ENCODE assay signal across 21 cellular contexts in genomic region chr5:103510851-103511553, GRCh38. TPM values are rescaled to one million over a fixed set of nuclear protein-coding genes. Genes with fewer than 3 reads are reported as not detected.
DNase-seq lines count a peak whose midpoint lies in the region; ATAC-seq and TF ChIP-seq lines count a peak whose summit lies in the region.
"Had no signal": no experiment of that assay in that cellular context is flagged by ENCODE, and none has a peak within 500 bp of the region (broad histone marks: within the 10 kb centered on the region; RNA-seq: fewer than 3 reads in every experiment).

No MANE protein-coding gene starts in this region.

- no peak overlapping the region for H3K4me3 ChIP-seq in GM23338
- no peak overlapping the region for H3K4me3 ChIP-seq in astrocyte of the cerebellum (ENCODE audit: low read depth, low read length)
- H3K4me3 ChIP-seq in fibroblast of pulmonary artery (replicated peaks; ENCODE audit: low read depth, low read length), result no peak overlapping the region
- H3K4me3 ChIP-seq: SK-N-MC, tibial artery had no signal

- H3K36me3 Mint-ChIP-seq in GM23338 (ENCODE audit: low read depth) (no peaks in the 10 kb centered on the region; the same call in 2 of the 3 replicates), progenitor cell of endocrine pancreas (ENCODE audit: insufficient read depth) (no peaks in the 10 kb centered on the region), T-cell (no peaks in the 10 kb centered on the region)

- DNase-seq in GM23338 (ENCODE audit: low spot score) (no peak), astrocyte of the cerebellum (ENCODE audit: low read depth) (peak; percentile 5), fibroblast of pulmonary artery (ENCODE audit: low read depth) (peak; percentile 39), progenitor cell of endocrine pancreas (ENCODE audit: low spot score, unreplicated experiment) (no peak), T-cell (no peak)
- DNase-seq: activated CD4-positive, alpha-beta memory T cell treated with anti-CD3 and anti-CD28 coated beads, Interleukin-2, amount 10 ng/mL, durations not matched to agents 7 days and 5 days; activated CD4-positive, CD25-positive, alpha-beta regulatory T cell; activated naive CD4-positive, alpha-beta T cell; NCI-H1694 treated with DMSO at 0.1 percent for 48 hours; NCI-H345; occipital lobe; stimulated activated CD4-positive, alpha-beta T cell treated with anti-CD3 and anti-CD28 coated beads, Interleukin-2, amount 100 ng/mL, for 24 hours; stimulated activated naive CD8-positive, alpha-beta T cell treated with anti-CD3 and anti-CD28 coated beads, Interleukin-15, Interleukin-2, amounts not matched to agents 100 U/mL and 50 U/mL, for 24 hours; tibial artery had no signal

- ATAC-seq in GM23338, result no peak
- no peak for ATAC-seq in GM18907 (IDR thresholded peaks at IDR 0.05; ENCODE audit: unreplicated experiment)
- no peak for ATAC-seq in GM18861 (IDR thresholded peaks at IDR 0.05; ENCODE audit: unreplicated experiment)
- ATAC-seq in T-cell (replicated peaks in 1 of 4), result no peak
- ATAC-seq: Panc1; sciatic nerve; stimulated activated naive CD8-positive, alpha-beta T cell treated with anti-CD3 and anti-CD28 coated beads, Interleukin-15, Interleukin-2, amounts not matched to agents 100 U/mL and 50 U/mL, for 24 hours had no signal

- no peaks in the 10 kb centered on the region for H3K27me3 ChIP-seq in GM23338 (ENCODE audit: insufficient read depth)
- H3K27me3 ChIP-seq: tibial artery had no signal

- H3K9me3 Mint-ChIP-seq in GM23338, result peaks cover 6% of the 10 kb centered on the region; the same call in 2 of the 3 replicates
- H3K9me3 Mint-ChIP-seq in progenitor cell of endocrine pancreas (ENCODE audit: low read depth), result peaks cover 9% of the 10 kb centered on the region
- H3K9me3 Mint-ChIP-seq in T-cell, result peaks cover 8 to 12% (median 8%) of the 10 kb centered on the region in 3 donors
- H3K9me3 Mint-ChIP-seq: activated CD4-positive, alpha-beta memory T cell treated with anti-CD3 and anti-CD28 coated beads, Interleukin-2, amount 10 ng/mL, durations not matched to agents 7 days and 5 days had no signal

- H3K4me1 Mint-ChIP-seq in GM23338, result peaks cover 10% of the 10 kb centered on the region; the same call in 2 of the 3 replicates
- peaks cover 17% of the 10 kb centered on the region for H3K4me1 Mint-ChIP-seq in progenitor cell of endocrine pancreas (ENCODE audit: low read depth)
- no peaks in the 10 kb centered on the region for H3K4me1 Mint-ChIP-seq in T-cell
- H3K4me1 Mint-ChIP-seq: activated CD4-positive, alpha-beta memory T cell treated with anti-CD3 and anti-CD28 coated beads, Interleukin-2, amount 10 ng/mL, durations not matched to agents 7 days and 5 days had no signal

- no peaks in the 10 kb centered on the region for H3K27me3 Mint-ChIP-seq in GM23338 (ENCODE audit: insufficient read depth, low read depth, poor library complexity)
- no peaks in the 10 kb centered on the region for H3K27me3 Mint-ChIP-seq in progenitor cell of endocrine pancreas
- H3K27me3 Mint-ChIP-seq in T-cell, result no peaks in the 10 kb centered on the region
- H3K27me3 Mint-ChIP-seq: activated CD4-positive, alpha-beta memory T cell treated with anti-CD3 and anti-CD28 coated beads, Interleukin-2, amount 10 ng/mL, durations not matched to agents 7 days and 5 days; brain; dendritic cell treated with granulocyte-macrophage colony-stimulating factor and Interleukin-4, amounts not matched to agents 40 ng/mL and 50 ng/mL, for 4 days had no signal

- H3K9me2 ChIP-seq in GM23338 (ENCODE audit: insufficient read depth), result no peaks in the 10 kb centered on the region

- POLR2A ChIA-PET in T-cell (lab: Charles Lee), result no interaction called here

- no peak overlapping the region for H3K4me2 ChIP-seq in GM23338

- H3F3A ChIP-seq in GM23338 (replicated peaks; ENCODE audit: low read depth), result no peaks in the 10 kb centered on the region

- H3K4me1 ChIP-seq in GM23338 (ENCODE audit: insufficient read depth), result peaks cover 13% of the 10 kb centered on the region
- H3K4me1 ChIP-seq: tibial artery had no signal

- H3K27ac ChIP-seq in GM23338 (ENCODE audit: low read depth), result no peak overlapping the region
- H3K27ac ChIP-seq: tibial artery had no signal

- TF ChIP-seq CTCF in GM23338 (conservative IDR thresholded peaks at IDR 0.05; ENCODE audit: low read depth in 2 of 2) (no peak), astrocyte of the cerebellum (IDR thresholded peaks at IDR 0.05; ENCODE audit: low read depth, low read length, missing control alignments) (no peak), fibroblast of pulmonary artery (IDR thresholded peaks at IDR 0.05; ENCODE audit: low read length, missing control alignments) (no peak), progenitor cell of endocrine pancreas (IDR thresholded peaks at IDR 0.05; ENCODE audit: unreplicated experiment) (no peak)

- H2AFZ ChIP-seq in GM23338, result peak overlapping the region; percentile 78; the same call in 1 of the 2 replicates

- no peaks in the 10 kb centered on the region for H4K20me1 ChIP-seq in GM23338 (replicated peaks; ENCODE audit: insufficient read depth)

- H3K36me3 ChIP-seq in GM23338 (ENCODE audit: insufficient read depth), result no peaks in the 10 kb centered on the region
- H3K36me3 ChIP-seq: tibial artery had no signal

- CTCF ChIA-PET in T-cell (lab: Charles Lee), result no interaction called here

- H3K27ac Mint-ChIP-seq in GM23338 (no peak overlapping the region), progenitor cell of endocrine pancreas (peak overlapping the region; percentile 87), T-cell (no peak overlapping the region)
- H3K27ac Mint-ChIP-seq: activated CD4-positive, alpha-beta memory T cell treated with anti-CD3 and anti-CD28 coated beads, Interleukin-2, amount 10 ng/mL, durations not matched to agents 7 days and 5 days; brain; dendritic cell treated with granulocyte-macrophage colony-stimulating factor and Interleukin-4, amounts not matched to agents 40 ng/mL and 50 ng/mL, for 4 days had no signal

- in situ Hi-C loops in astrocyte of the cerebellum (cut with HindIII; ENCODE audit: low sequenced_read_pairs), result no loop called here

- H3K4me3 Mint-ChIP-seq in GM23338 (no peak overlapping the region), progenitor cell of endocrine pancreas (ENCODE audit: low read depth) (no peak overlapping the region), T-cell (no peak overlapping the region)
- H3K4me3 Mint-ChIP-seq: activated CD4-positive, alpha-beta memory T cell treated with anti-CD3 and anti-CD28 coated beads, Interleukin-2, amount 10 ng/mL, durations not matched to agents 7 days and 5 days; brain; dendritic cell treated with granulocyte-macrophage colony-stimulating factor and Interleukin-4, amounts not matched to agents 40 ng/mL and 50 ng/mL, for 4 days had no signal

- H3K79me2 ChIP-seq in GM23338 (replicated peaks; ENCODE audit: insufficient read depth), result no peaks in the 10 kb centered on the region

TF ChIP-seq in GM23338, 12 proteins besides CTCF, POLR2A, EP300 and RAD21 (continues in another document):
- TF ChIP-seq, protein P1, sequence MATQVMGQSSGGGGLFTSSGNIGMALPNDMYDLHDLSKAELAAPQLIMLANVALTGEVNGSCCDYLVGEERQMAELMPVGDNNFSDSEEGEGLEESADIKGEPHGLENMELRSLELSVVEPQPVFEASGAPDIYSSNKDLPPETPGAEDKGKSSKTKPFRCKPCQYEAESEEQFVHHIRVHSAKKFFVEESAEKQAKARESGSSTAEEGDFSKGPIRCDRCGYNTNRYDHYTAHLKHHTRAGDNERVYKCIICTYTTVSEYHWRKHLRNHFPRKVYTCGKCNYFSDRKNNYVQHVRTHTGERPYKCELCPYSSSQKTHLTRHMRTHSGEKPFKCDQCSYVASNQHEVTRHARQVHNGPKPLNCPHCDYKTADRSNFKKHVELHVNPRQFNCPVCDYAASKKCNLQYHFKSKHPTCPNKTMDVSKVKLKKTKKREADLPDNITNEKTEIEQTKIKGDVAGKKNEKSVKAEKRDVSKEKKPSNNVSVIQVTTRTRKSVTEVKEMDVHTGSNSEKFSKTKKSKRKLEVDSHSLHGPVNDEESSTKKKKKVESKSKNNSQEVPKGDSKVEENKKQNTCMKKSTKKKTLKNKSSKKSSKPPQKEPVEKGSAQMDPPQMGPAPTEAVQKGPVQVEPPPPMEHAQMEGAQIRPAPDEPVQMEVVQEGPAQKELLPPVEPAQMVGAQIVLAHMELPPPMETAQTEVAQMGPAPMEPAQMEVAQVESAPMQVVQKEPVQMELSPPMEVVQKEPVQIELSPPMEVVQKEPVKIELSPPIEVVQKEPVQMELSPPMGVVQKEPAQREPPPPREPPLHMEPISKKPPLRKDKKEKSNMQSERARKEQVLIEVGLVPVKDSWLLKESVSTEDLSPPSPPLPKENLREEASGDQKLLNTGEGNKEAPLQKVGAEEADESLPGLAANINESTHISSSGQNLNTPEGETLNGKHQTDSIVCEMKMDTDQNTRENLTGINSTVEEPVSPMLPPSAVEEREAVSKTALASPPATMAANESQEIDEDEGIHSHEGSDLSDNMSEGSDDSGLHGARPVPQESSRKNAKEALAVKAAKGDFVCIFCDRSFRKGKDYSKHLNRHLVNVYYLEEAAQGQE (IDR thresholded peaks at IDR 0.05; ENCODE audit: unreplicated experiment), result no peak

RNA-seq across cellular contexts. Expression of gene NUDT12, which starts 51.6 kb away (rescaled TPM):
- total RNA-seq in GM23338 (2014; rRNA removed; shearing (Covaris generic)), result 12.8 and 16.8 TPM in 2 replicates
- 9.3 and 11.5 TPM in 2 replicates for polyA plus RNA-seq in GM23338 (2016; fragmentation: Nextera tagmentation; extraction: Ambion mirVana)
- 13.0 and 14.5 TPM in 2 replicates for total RNA-seq in progenitor cell of endocrine pancreas
- 1 to 10 TPM in 3 of 5 donors, under 1 TPM in 2; 0.20 to 2.2 (median 1.2) TPM for total RNA-seq in T-cell

Comparison
In these comparisons a context has a peak if more than half of its experiments do, and no peak if none do; other contexts are left out.
1. DNase-seq: peak in astrocyte of the cerebellum (single experiment) and fibroblast of pulmonary artery (single experiment); none in GM23338 (single experiment), progenitor cell of endocrine pancreas (single experiment) and T-cell (0 of 34).